In genomic region chr6:110587328-110587727, GRCh38 we compare ENCODE assay signal across 1 cellular context.
A peak's percentile ranks its signal among the peaks of the same experiment; 100 is the strongest.
TF ChIP-seq lines count a peak whose summit lies in the region.

No MANE protein-coding gene starts in this region.

TF ChIP-seq in K562, 482 proteins besides CTCF, POLR2A, EP300 and RAD21 (continued from another document):
- TF ChIP-seq ZNF41 (CRISPR knock-in tag; conservative IDR thresholded peaks at IDR 0.05) (0 out of 2 replicates have a peak, but pooled peaks have one; percentile 48), ZNF584 (CRISPR knock-in tag; IDR thresholded peaks at IDR 0.05; ENCODE audit: low read depth) (peak; percentile 55; the same call in 1 of the 2 replicates), KLF6 (CRISPR knock-in tag; IDR thresholded peaks at IDR 0.05; ENCODE audit: borderline replicate concordance) (peak; percentile 84; the same call in 1 of the 2 replicates), HDAC8 (tag; IDR thresholded peaks at IDR 0.05) (0 out of 2 replicates have a peak, but pooled peaks have one; percentile 80), NR4A1 (CRISPR knock-in tag; IDR thresholded peaks at IDR 0.05) (no peak), NR4A1 (tag; IDR thresholded peaks at IDR 0.05) (0 out of 2 replicates have a peak, but pooled peaks have one; percentile 60), PYGO2 (tag; IDR thresholded peaks at IDR 0.05) (0 out of 2 replicates have a peak, but pooled peaks have one; percentile 58), NR2C1 (IDR thresholded peaks at IDR 0.05) (no peak), NR2C1 (tag; IDR thresholded peaks at IDR 0.05) (peak; percentile 47; the same call in 1 of the 2 replicates), MEF2D (tag; conservative IDR thresholded peaks at IDR 0.05; ENCODE audit: low read depth) (peak; percentile 57; the same call in 1 of the 2 replicates), BRCA1 (IDR thresholded peaks at IDR 0.05) (no peak), BRCA1 (CRISPR knock-in tag; IDR thresholded peaks at IDR 0.05) (no peak), ZNF766 (CRISPR knock-in tag; conservative IDR thresholded peaks at IDR 0.05) (0 out of 2 replicates have a peak, but pooled peaks have one; percentile 19), PTTG1 (tag; IDR thresholded peaks at IDR 0.05; ENCODE audit: low read depth) (peak; percentile 77; the same call in 1 of the 2 replicates), SMAD3 (CRISPR knock-in tag; conservative IDR thresholded peaks at IDR 0.05) (0 out of 2 replicates have a peak, but pooled peaks have one; percentile 58), ZNF740 (CRISPR knock-in tag; IDR thresholded peaks at IDR 0.05) (no peak), ZNF740 (tag; IDR thresholded peaks at IDR 0.05) (peak in 1 of 2 experiments; percentile 82; a peak in 2 of 4 replicates), PTRF (tag; IDR thresholded peaks at IDR 0.05) (0 out of 2 replicates have a peak, but pooled peaks have one; percentile 51), SMAD4 (CRISPR knock-in tag; conservative IDR thresholded peaks at IDR 0.05) (peak; percentile 53; the same call in 1 of the 2 replicates), ZNF239 (CRISPR knock-in tag; IDR thresholded peaks at IDR 0.05) (peak; percentile 43), DDX20 (tag; IDR thresholded peaks at IDR 0.05; ENCODE audit: low read depth) (peak; percentile 53; the same call in 1 of the 2 replicates), TEAD1 (CRISPR knock-in tag; IDR thresholded peaks at IDR 0.05) (peak in 1 of 2 experiments; percentile 69; a peak in 2 of 4 replicates), ZNF175 (CRISPR knock-in tag; IDR thresholded peaks at IDR 0.05; ENCODE audit: low read depth) (peak; percentile 56; the same call in 1 of the 2 replicates)
- TF ChIP-seq, protein P1, sequence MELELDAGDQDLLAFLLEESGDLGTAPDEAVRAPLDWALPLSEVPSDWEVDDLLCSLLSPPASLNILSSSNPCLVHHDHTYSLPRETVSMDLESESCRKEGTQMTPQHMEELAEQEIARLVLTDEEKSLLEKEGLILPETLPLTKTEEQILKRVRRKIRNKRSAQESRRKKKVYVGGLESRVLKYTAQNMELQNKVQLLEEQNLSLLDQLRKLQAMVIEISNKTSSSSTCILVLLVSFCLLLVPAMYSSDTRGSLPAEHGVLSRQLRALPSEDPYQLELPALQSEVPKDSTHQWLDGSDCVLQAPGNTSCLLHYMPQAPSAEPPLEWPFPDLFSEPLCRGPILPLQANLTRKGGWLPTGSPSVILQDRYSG (tag; conservative IDR thresholded peaks at IDR 0.05; ENCODE audit: low read depth), result peak; percentile 78; the same call in 1 of the 2 replicates
- TF ChIP-seq, protein P2, sequence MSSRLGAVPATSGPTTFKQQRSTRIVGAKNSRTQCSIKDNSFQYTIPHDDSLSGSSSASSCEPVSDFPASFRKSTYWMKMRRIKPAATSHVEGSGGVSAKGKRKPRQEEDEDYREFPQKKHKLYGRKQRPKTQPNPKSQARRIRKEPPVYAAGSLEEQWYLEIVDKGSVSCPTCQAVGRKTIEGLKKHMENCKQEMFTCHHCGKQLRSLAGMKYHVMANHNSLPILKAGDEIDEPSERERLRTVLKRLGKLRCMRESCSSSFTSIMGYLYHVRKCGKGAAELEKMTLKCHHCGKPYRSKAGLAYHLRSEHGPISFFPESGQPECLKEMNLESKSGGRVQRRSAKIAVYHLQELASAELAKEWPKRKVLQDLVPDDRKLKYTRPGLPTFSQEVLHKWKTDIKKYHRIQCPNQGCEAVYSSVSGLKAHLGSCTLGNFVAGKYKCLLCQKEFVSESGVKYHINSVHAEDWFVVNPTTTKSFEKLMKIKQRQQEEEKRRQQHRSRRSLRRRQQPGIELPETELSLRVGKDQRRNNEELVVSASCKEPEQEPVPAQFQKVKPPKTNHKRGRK (tag; IDR thresholded peaks at IDR 0.05), result no peak
- TF ChIP-seq, protein P3, sequence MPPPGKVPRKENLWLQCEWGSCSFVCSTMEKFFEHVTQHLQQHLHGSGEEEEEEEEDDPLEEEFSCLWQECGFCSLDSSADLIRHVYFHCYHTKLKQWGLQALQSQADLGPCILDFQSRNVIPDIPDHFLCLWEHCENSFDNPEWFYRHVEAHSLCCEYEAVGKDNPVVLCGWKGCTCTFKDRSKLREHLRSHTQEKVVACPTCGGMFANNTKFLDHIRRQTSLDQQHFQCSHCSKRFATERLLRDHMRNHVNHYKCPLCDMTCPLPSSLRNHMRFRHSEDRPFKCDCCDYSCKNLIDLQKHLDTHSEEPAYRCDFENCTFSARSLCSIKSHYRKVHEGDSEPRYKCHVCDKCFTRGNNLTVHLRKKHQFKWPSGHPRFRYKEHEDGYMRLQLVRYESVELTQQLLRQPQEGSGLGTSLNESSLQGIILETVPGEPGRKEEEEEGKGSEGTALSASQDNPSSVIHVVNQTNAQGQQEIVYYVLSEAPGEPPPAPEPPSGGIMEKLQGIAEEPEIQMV (tag; conservative IDR thresholded peaks at IDR 0.05; ENCODE audit: low read depth), result no peak
